ENCODE assay signal across 17 cellular contexts in the genomic region with DNA sequence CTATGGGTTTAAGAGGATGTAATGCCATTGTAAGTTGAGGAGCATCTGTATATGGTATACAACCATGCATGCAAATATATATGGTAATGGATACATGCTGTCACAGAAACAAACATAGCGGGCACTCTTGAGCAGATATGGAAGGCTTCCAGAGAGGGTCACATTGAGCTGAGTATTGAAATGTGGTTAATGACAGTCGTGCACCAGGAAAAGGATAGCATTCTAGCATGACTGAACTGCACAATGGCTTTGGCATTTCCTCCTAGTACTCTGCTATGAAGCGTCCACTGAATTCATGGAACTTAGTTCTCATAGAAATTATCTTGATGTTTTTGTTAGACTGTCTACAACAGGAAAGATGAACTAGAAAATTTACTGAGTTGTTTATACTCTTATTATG.
"Had no signal": no experiment of that assay in that cellular context is flagged by ENCODE, and none has a peak within 500 bp of the region (broad histone marks: within the 10 kb centered on the region; RNA-seq: fewer than 3 reads in every experiment).

No MANE protein-coding gene starts in this region.

- H3K27ac Mint-ChIP-seq: dendritic cell treated with granulocyte-macrophage colony-stimulating factor and Interleukin-4, amounts not matched to agents 40 ng/mL and 50 ng/mL, for 4 days; endodermal cell; immature natural killer cell; natural killer cell had no signal

- H3K4me3 Mint-ChIP-seq: dendritic cell treated with granulocyte-macrophage colony-stimulating factor and Interleukin-4, amounts not matched to agents 40 ng/mL and 50 ng/mL, for 4 days; endodermal cell; immature natural killer cell; natural killer cell; neural crest cell had no signal

- H3K4me1 Mint-ChIP-seq: immature natural killer cell, natural killer cell, neural crest cell had no signal

- DNase-seq: effector CD4-positive, alpha-beta T cell; endodermal cell; foreskin fibroblast; glutamatergic neuron; immature natural killer cell; left cardiac atrium; mammary epithelial cell; natural killer cell; posterior cingulate gyrus; sigmoid colon; small intestine; stimulated activated CD4-positive, alpha-beta T cell treated with anti-CD3 and anti-CD28 coated beads, Interleukin-12 subunit alpha, Interleukin-12 subunit beta, amount 100 ng/mL, for 4 hours; stimulated activated naive CD4-positive, alpha-beta T cell treated with Interleukin-2 at 50 U/mL for 16 hours; trophoblast cell had no signal

- H3K27me3 Mint-ChIP-seq: dendritic cell treated with granulocyte-macrophage colony-stimulating factor and Interleukin-4, amounts not matched to agents 40 ng/mL and 50 ng/mL, for 4 days had no signal

- ATAC-seq: gastroesophageal sphincter, natural killer cell had no signal

- H3K36me3 Mint-ChIP-seq: immature natural killer cell, natural killer cell had no signal

- H3K9me3 Mint-ChIP-seq: dendritic cell treated with granulocyte-macrophage colony-stimulating factor and Interleukin-4, amounts not matched to agents 40 ng/mL and 50 ng/mL, for 4 days; endodermal cell; immature natural killer cell; natural killer cell; neural crest cell had no signal
